In genomic region chr12:10601860-10602259, GRCh38 we compare ENCODE assay signal across 13 cellular contexts. TPM values are rescaled to one million over a fixed set of nuclear protein-coding genes. Genes with fewer than 3 reads are reported as not detected.
DNase-seq lines count a peak whose midpoint lies in the region; ATAC-seq and TF ChIP-seq lines count a peak whose summit lies in the region.
"Had no signal": no experiment of that assay in that cellular context is flagged by ENCODE, and none has a peak within 500 bp of the region (broad histone marks: within the 10 kb centered on the region; RNA-seq: fewer than 3 reads in every experiment).

No MANE protein-coding gene starts in this region.

- POLR2A ChIA-PET in activated CD4-positive, alpha-beta T cell treated with anti-CD3 and anti-CD28 coated beads for 36 hours (lab: Charles Lee): no interaction called here
- POLR2A ChIA-PET in activated naive CD8-positive, alpha-beta T cell treated with anti-CD3 and anti-CD28 coated beads, Interleukin-2, amount 10 ng/mL, durations not matched to agents 7 days and 5 days (lab: Charles Lee): no interaction called here

- H3K4me1 Mint-ChIP-seq in activated CD4-positive, alpha-beta T cell treated with anti-CD3 and anti-CD28 coated beads for 36 hours: peaks cover 8% of the 10 kb centered on the region
- peaks cover 15% of the 10 kb centered on the region for H3K4me1 Mint-ChIP-seq in activated naive CD8-positive, alpha-beta T cell treated with anti-CD3 and anti-CD28 coated beads, Interleukin-2, amount 10 ng/mL, durations not matched to agents 7 days and 5 days
- peaks cover 11% of the 10 kb centered on the region for H3K4me1 Mint-ChIP-seq in activated naive CD8-positive, alpha-beta T cell treated with anti-CD3 and anti-CD28 coated beads for 36 hours
- H3K4me1 Mint-ChIP-seq: CD14-positive monocyte had no signal

- H3K9me3 Mint-ChIP-seq in activated CD4-positive, alpha-beta T cell treated with anti-CD3 and anti-CD28 coated beads for 36 hours (ENCODE audit: low read depth): no peaks in the 10 kb centered on the region
- no peaks in the 10 kb centered on the region for H3K9me3 Mint-ChIP-seq in activated naive CD8-positive, alpha-beta T cell treated with anti-CD3 and anti-CD28 coated beads, Interleukin-2, amount 10 ng/mL, durations not matched to agents 7 days and 5 days
- no peaks in the 10 kb centered on the region for H3K9me3 Mint-ChIP-seq in activated naive CD8-positive, alpha-beta T cell treated with anti-CD3 and anti-CD28 coated beads for 36 hours
- H3K9me3 Mint-ChIP-seq: CD14-positive monocyte; CD8-positive, alpha-beta T cell had no signal

- CTCF ChIA-PET in activated CD4-positive, alpha-beta T cell treated with anti-CD3 and anti-CD28 coated beads for 36 hours (lab: Charles Lee): interaction anchor here (1.5 kb wide), 1 partner anchor 73 kb away, joined by 5 read pairs; no protein-coding TSS in a partner anchor

- H3K27ac ChIP-seq in foreskin keratinocyte: no peak overlapping the region
- H3K27ac ChIP-seq: 22Rv1 had no signal

- H3K4me3 Mint-ChIP-seq in activated CD4-positive, alpha-beta T cell treated with anti-CD3 and anti-CD28 coated beads for 36 hours: no peak overlapping the region
- peak overlapping the region; percentile 4 for H3K4me3 Mint-ChIP-seq in activated naive CD8-positive, alpha-beta T cell treated with anti-CD3 and anti-CD28 coated beads, Interleukin-2, amount 10 ng/mL, durations not matched to agents 7 days and 5 days
- no peak overlapping the region for H3K4me3 Mint-ChIP-seq in activated naive CD8-positive, alpha-beta T cell treated with anti-CD3 and anti-CD28 coated beads for 36 hours
- H3K4me3 Mint-ChIP-seq: CD14-positive monocyte had no signal

- H3K36me3 Mint-ChIP-seq in activated CD4-positive, alpha-beta T cell treated with anti-CD3 and anti-CD28 coated beads for 36 hours (ENCODE audit: low read depth): peaks cover 27% of the 10 kb centered on the region
- peaks cover 36% of the 10 kb centered on the region for H3K36me3 Mint-ChIP-seq in activated naive CD8-positive, alpha-beta T cell treated with anti-CD3 and anti-CD28 coated beads, Interleukin-2, amount 10 ng/mL, durations not matched to agents 7 days and 5 days
- peaks cover 18% of the 10 kb centered on the region for H3K36me3 Mint-ChIP-seq in activated naive CD8-positive, alpha-beta T cell treated with anti-CD3 and anti-CD28 coated beads for 36 hours

- no peaks in the 10 kb centered on the region for H3K4me1 ChIP-seq in foreskin keratinocyte

- no peaks in the 10 kb centered on the region for H3K27me3 ChIP-seq in foreskin keratinocyte

- peak; percentile 42 for ATAC-seq in activated CD4-positive, alpha-beta T cell treated with anti-CD3 and anti-CD28 coated beads for 36 hours
- no peak for ATAC-seq in activated naive CD8-positive, alpha-beta T cell treated with anti-CD3 and anti-CD28 coated beads, Interleukin-2, amount 10 ng/mL, durations not matched to agents 7 days and 5 days (ENCODE audit: low read depth)
- peak; percentile 23 for ATAC-seq in stimulated activated naive CD8-positive, alpha-beta T cell treated with anti-CD3 and anti-CD28 coated beads, Interleukin-15, Interleukin-2, amounts not matched to agents 100 U/mL and 50 U/mL, for 24 hours
- no peak for ATAC-seq in foreskin keratinocyte
- ATAC-seq in HG02840 (IDR thresholded peaks at IDR 0.05; ENCODE audit: low FRiP score, unreplicated experiment): no peak
- ATAC-seq: HCT116 had no signal

- peak overlapping the region; percentile 33 for H3K27ac Mint-ChIP-seq in activated CD4-positive, alpha-beta T cell treated with anti-CD3 and anti-CD28 coated beads for 36 hours
- H3K27ac Mint-ChIP-seq in activated naive CD8-positive, alpha-beta T cell treated with anti-CD3 and anti-CD28 coated beads, Interleukin-2, amount 10 ng/mL, durations not matched to agents 7 days and 5 days: no peak overlapping the region
- no peak overlapping the region for H3K27ac Mint-ChIP-seq in activated naive CD8-positive, alpha-beta T cell treated with anti-CD3 and anti-CD28 coated beads for 36 hours
- H3K27ac Mint-ChIP-seq: CD14-positive monocyte had no signal

- intact Hi-C loops in activated CD4-positive, alpha-beta T cell treated with anti-CD3 and anti-CD28 coated beads for 36 hours (cut with DNase I, micrococcal nuclease): no loop called here

- TF ChIP-seq CTCF in foreskin keratinocyte (conservative IDR thresholded peaks at IDR 0.05): no peak

- H3K27me3 Mint-ChIP-seq in activated CD4-positive, alpha-beta T cell treated with anti-CD3 and anti-CD28 coated beads for 36 hours: no peaks in the 10 kb centered on the region
- no peaks in the 10 kb centered on the region for H3K27me3 Mint-ChIP-seq in activated naive CD8-positive, alpha-beta T cell treated with anti-CD3 and anti-CD28 coated beads, Interleukin-2, amount 10 ng/mL, durations not matched to agents 7 days and 5 days
- H3K27me3 Mint-ChIP-seq in activated naive CD8-positive, alpha-beta T cell treated with anti-CD3 and anti-CD28 coated beads for 36 hours: no peaks in the 10 kb centered on the region

- no peak for DNase-seq in activated CD4-positive, alpha-beta T cell treated with anti-CD3 and anti-CD28 coated beads for 36 hours
- no peak for DNase-seq in activated CD4-positive, alpha-beta T cell treated with anti-CD3 and anti-CD28 coated beads, Interleukin-2, amount 50 U/mL, for 48 hours
- DNase-seq in activated naive CD8-positive, alpha-beta T cell treated with anti-CD3 and anti-CD28 coated beads, Interleukin-2, amount 10 ng/mL, durations not matched to agents 7 days and 5 days: no peak
- no peak for DNase-seq in activated naive CD8-positive, alpha-beta T cell treated with anti-CD3 and anti-CD28 coated beads for 36 hours
- DNase-seq in stimulated activated naive CD8-positive, alpha-beta T cell treated with anti-CD3 and anti-CD28 coated beads, Interleukin-15, Interleukin-2, amounts not matched to agents 100 U/mL and 50 U/mL, for 24 hours: no peak
- no peak for DNase-seq in foreskin keratinocyte
- DNase-seq: CD8-positive, alpha-beta T cell; DMS53; GF-D8 had no signal

RNA-seq across cellular contexts. Expression of gene MAGOHB, which starts 11.5 kb away (rescaled TPM):
- 10 to 100 TPM; 66.3 to 89.3 TPM for total RNA-seq in activated CD4-positive, alpha-beta T cell treated with anti-CD3 and anti-CD28 coated beads for 36 hours
- total RNA-seq in activated naive CD8-positive, alpha-beta T cell treated with anti-CD3 and anti-CD28 coated beads, Interleukin-2, amount 10 ng/mL, durations not matched to agents 7 days and 5 days: 10 to 100 TPM; 40.0 to 41.5 TPM
- 100 to 1,000 TPM; 121 to 125 TPM for total RNA-seq in activated naive CD8-positive, alpha-beta T cell treated with anti-CD3 and anti-CD28 coated beads for 36 hours
- total RNA-seq in foreskin keratinocyte: 44.5 and 48.3 TPM in 2 replicates
- polyA plus RNA-seq in foreskin keratinocyte: 58.2 and 60.4 TPM in 2 replicates

Comparison
In these comparisons a context has a peak if more than half of its experiments do, and no peak if none do; other contexts are left out.
1. ATAC-seq: peak in activated CD4-positive, alpha-beta T cell treated with anti-CD3 and anti-CD28 coated beads for 36 hours (single experiment) and stimulated activated naive CD8-positive, alpha-beta T cell treated with anti-CD3 and anti-CD28 coated beads, Interleukin-15, Interleukin-2, amounts not matched to agents 100 U/mL and 50 U/mL, for 24 hours (single experiment); none in activated naive CD8-positive, alpha-beta T cell treated with anti-CD3 and anti-CD28 coated beads, Interleukin-2, amount 10 ng/mL, durations not matched to agents 7 days and 5 days (single experiment), foreskin keratinocyte (single experiment) and HG02840 (single experiment).